24 cellular contexts compared by ENCODE assay signal in the genomic region with DNA sequence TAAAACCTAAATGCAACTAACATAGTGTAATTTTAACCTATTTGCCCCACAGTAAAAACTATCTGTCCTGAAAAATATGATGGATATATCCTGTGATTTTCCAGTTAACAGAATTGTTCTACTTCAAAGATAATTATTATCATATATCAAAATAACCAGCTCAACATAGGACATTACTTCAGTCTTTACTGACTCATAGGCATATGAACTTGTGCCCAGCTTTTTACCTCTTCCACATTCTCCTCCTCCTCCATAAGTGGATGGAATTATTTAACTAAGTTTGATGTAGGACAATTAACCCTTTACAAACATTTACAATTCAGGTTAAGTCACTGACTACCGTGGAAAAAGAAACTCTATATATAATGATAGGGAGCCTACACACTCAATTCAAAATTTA. TPM values are rescaled to one million over a fixed set of nuclear protein-coding genes. Genes with fewer than 3 reads are reported as not detected.
DNase-seq lines count a peak whose midpoint lies in the region; ATAC-seq, FAIRE-seq and TF ChIP-seq lines count a peak whose summit lies in the region.
"Had no signal": no experiment of that assay in that cellular context is flagged by ENCODE, and none has a peak within 500 bp of the region (broad histone marks: within the 10 kb centered on the region; RNA-seq: fewer than 3 reads in every experiment).

No MANE protein-coding gene starts in this region.

- no peak overlapping the region for H3K27ac ChIP-seq in endothelial cell of umbilical vein (ENCODE audit: insufficient read depth, low read depth, low read length)
- H3K27ac ChIP-seq: HL-60, SK-N-MC had no signal

- TF ChIP-seq POLR2A in endothelial cell of umbilical vein (IDR thresholded peaks at IDR 0.05; ENCODE audit: low read depth, low read length), result no peak

- CTCF ChIA-PET in endothelial cell of umbilical vein (lab: Charles Lee), result no interaction called here

- H2AFZ ChIP-seq in endothelial cell of umbilical vein (ENCODE audit: low read depth, low read length), result no peak overlapping the region
- H2AFZ ChIP-seq: GM23338 had no signal

- no peak for ATAC-seq in natural killer cell treated with Interleukin-12 subunit alpha and Interleukin-12 subunit beta and Interleukin-15 and Interleukin-18, amount 100 ng/mL, for 72 hours
- no peak for ATAC-seq in natural killer cell
- ATAC-seq in activated T-helper 17 cell treated with anti-CD3 and anti-CD28 coated beads, Interleukin-2, amount 50 U/mL, for 72 hours (replicated peaks), result no peak
- ATAC-seq: GM23338 had no signal

- H3K36me3 ChIP-seq in endothelial cell of umbilical vein (ENCODE audit: control insufficient read depth in 2 of 2, extremely low read depth in 1 of 2, insufficient read depth in 2 of 2, low read length in 2 of 2), result peaks cover 3 to 25% of the 10 kb centered on the region in 2 experiments

- H3K4me1 Mint-ChIP-seq in natural killer cell treated with Interleukin-12 subunit alpha and Interleukin-12 subunit beta and Interleukin-15 and Interleukin-18, amount 100 ng/mL, for 72 hours (ENCODE audit: low read depth in 2 of 2), result peaks cover 0 to 20% of the 10 kb centered on the region in 2 donors
- peaks cover 23 to 34% of the 10 kb centered on the region in 2 donors for H3K4me1 Mint-ChIP-seq in natural killer cell
- peaks cover 12% of the 10 kb centered on the region for H3K4me1 Mint-ChIP-seq in activated T-helper 17 cell treated with anti-CD3 and anti-CD28 coated beads, Interleukin-2, amount 50 U/mL, for 72 hours
- H3K4me1 Mint-ChIP-seq: GM23338 had no signal

- no peaks in the 10 kb centered on the region for H3K27me3 ChIP-seq in endothelial cell of umbilical vein (ENCODE audit: control insufficient read depth in 2 of 2, insufficient read depth in 2 of 2, low read length in 2 of 2)

- no peak overlapping the region for H3K4me3 ChIP-seq in endothelial cell of umbilical vein (replicated peaks in 1 of 3; ENCODE audit: insufficient read depth in 1 of 3, low read depth in 1 of 3, low read length in 3 of 3)
- H3K4me3 ChIP-seq: GM23338, HAP-1, SK-N-MC had no signal

- no peaks in the 10 kb centered on the region for H3K27me3 Mint-ChIP-seq in natural killer cell treated with Interleukin-12 subunit alpha and Interleukin-12 subunit beta and Interleukin-15 and Interleukin-18, amount 100 ng/mL, for 72 hours
- H3K27me3 Mint-ChIP-seq in natural killer cell (ENCODE audit: low read depth in 2 of 2), result no peaks in the 10 kb centered on the region
- H3K27me3 Mint-ChIP-seq in activated T-helper 17 cell treated with anti-CD3 and anti-CD28 coated beads, Interleukin-2, amount 50 U/mL, for 72 hours, result no peaks in the 10 kb centered on the region
- H3K27me3 Mint-ChIP-seq: B cell had no signal

- intact Hi-C loops in natural killer cell (cut with micrococcal nuclease) (no loop called here), endothelial cell of umbilical vein (cut with micrococcal nuclease) (no loop called here)

- no peaks in the 10 kb centered on the region for H3K9me1 ChIP-seq in endothelial cell of umbilical vein (replicated peaks; ENCODE audit: control insufficient read depth, extremely low read depth, insufficient read depth, low read length)

- H3K9ac ChIP-seq in endothelial cell of umbilical vein (replicated peaks; ENCODE audit: extremely low read depth, insufficient read depth, low read length), result no peak overlapping the region

- H3K4me2 ChIP-seq in endothelial cell of umbilical vein (ENCODE audit: insufficient read depth, low read length), result no peak overlapping the region
- H3K4me2 ChIP-seq: GM23338 had no signal

- H3K9me3 ChIP-seq in endothelial cell of umbilical vein (replicated peaks; ENCODE audit: control insufficient read depth, insufficient read depth, low read length), result no peaks in the 10 kb centered on the region
- H3K9me3 ChIP-seq: HAP-1 had no signal

- no peak for TF ChIP-seq CTCF in natural killer cell (IDR thresholded peaks at IDR 0.05)
- TF ChIP-seq CTCF in endothelial cell of umbilical vein (IDR thresholded peaks at IDR 0.05; ENCODE audit: extremely low read depth in 1 of 2, insufficient read depth in 1 of 2, low read depth in 1 of 2, low read length in 2 of 2), result no peak

- DNase-seq in natural killer cell treated with Interleukin-12 subunit alpha and Interleukin-12 subunit beta and Interleukin-15 and Interleukin-18, amount 100 ng/mL, for 72 hours (ENCODE audit: low spot score), result no peak
- DNase-seq in natural killer cell (no peak), endothelial cell of umbilical vein (ENCODE audit: low read depth, low spot score) (no peak), cerebellum (ENCODE audit: low spot score) (no peak), SHP77 treated with DMSO at 0.1 percent for 48 hours (lab: John Stamatoyannopoulos, UW) (no peak), RKO (ENCODE audit: low spot score) (no peak), kidney glomerular epithelial cell (lab: John Stamatoyannopoulos, UW) (no peak)
- DNase-seq: EL, KG1, NCI-H1105, NCI-H146, NCI-H2029, NCI-H345, NCI-H524, NCI-H774, SHP77 had no signal

- H3K4me1 ChIP-seq in endothelial cell of umbilical vein (ENCODE audit: control insufficient read depth, extremely low read depth, insufficient read depth, low read length), result no peaks in the 10 kb centered on the region

- no peak for FAIRE-seq in endothelial cell of umbilical vein (lab: Jason Lieb, UNC)
- FAIRE-seq: A204.1 had no signal

- peaks cover 10% of the 10 kb centered on the region for H3K79me2 ChIP-seq in endothelial cell of umbilical vein (ENCODE audit: control insufficient read depth, insufficient read depth, low read length)

- dilution Hi-C loops in endothelial cell of umbilical vein (cut with MboI; ENCODE audit: extremely low pct_ligation_motif_present, low sequenced_read_pairs), result no loop called here

- H3K4me3 Mint-ChIP-seq in natural killer cell treated with Interleukin-12 subunit alpha and Interleukin-12 subunit beta and Interleukin-15 and Interleukin-18, amount 100 ng/mL, for 72 hours, result no peak overlapping the region
- H3K4me3 Mint-ChIP-seq in natural killer cell, result no peak overlapping the region
- H3K4me3 Mint-ChIP-seq in activated T-helper 17 cell treated with anti-CD3 and anti-CD28 coated beads, Interleukin-2, amount 50 U/mL, for 72 hours, result no peak overlapping the region
- H3K4me3 Mint-ChIP-seq: B cell, CD14-positive monocyte, GM23338 had no signal

- peaks cover 19% of the 10 kb centered on the region for H3K36me3 Mint-ChIP-seq in natural killer cell treated with Interleukin-12 subunit alpha and Interleukin-12 subunit beta and Interleukin-15 and Interleukin-18, amount 100 ng/mL, for 72 hours
- peaks cover 12% of the 10 kb centered on the region for H3K36me3 Mint-ChIP-seq in natural killer cell
- peaks cover 86% of the 10 kb centered on the region for H3K36me3 Mint-ChIP-seq in activated T-helper 17 cell treated with anti-CD3 and anti-CD28 coated beads, Interleukin-2, amount 50 U/mL, for 72 hours (ENCODE audit: low read depth)

- TSS peak; percentile 8 for BruUV-seq in endothelial cell of umbilical vein (replicated peaks; lab: Mats Ljungman, UMichigan)

- no peaks in the 10 kb centered on the region for H3K9me3 Mint-ChIP-seq in natural killer cell treated with Interleukin-12 subunit alpha and Interleukin-12 subunit beta and Interleukin-15 and Interleukin-18, amount 100 ng/mL, for 72 hours
- no peaks in the 10 kb centered on the region for H3K9me3 Mint-ChIP-seq in natural killer cell
- no peaks in the 10 kb centered on the region for H3K9me3 Mint-ChIP-seq in activated T-helper 17 cell treated with anti-CD3 and anti-CD28 coated beads, Interleukin-2, amount 50 U/mL, for 72 hours
- H3K9me3 Mint-ChIP-seq: CD14-positive monocyte, GM23338 had no signal

- H4K20me1 ChIP-seq in endothelial cell of umbilical vein (replicated peaks; ENCODE audit: control insufficient read depth, extremely low read depth, insufficient read depth, low read length), result peaks cover 2% of the 10 kb centered on the region

- POLR2A ChIA-PET in endothelial cell of umbilical vein (lab: Charles Lee), result no interaction called here

- peak overlapping the region; percentile 56 to 77 for H3K27ac Mint-ChIP-seq in natural killer cell treated with Interleukin-12 subunit alpha and Interleukin-12 subunit beta and Interleukin-15 and Interleukin-18, amount 100 ng/mL, for 72 hours
- no peak overlapping the region for H3K27ac Mint-ChIP-seq in natural killer cell
- H3K27ac Mint-ChIP-seq in activated T-helper 17 cell treated with anti-CD3 and anti-CD28 coated beads, Interleukin-2, amount 50 U/mL, for 72 hours, result peak overlapping the region; percentile 27
- H3K27ac Mint-ChIP-seq: B cell, CD14-positive monocyte, GM23338 had no signal

RNA-seq across cellular contexts. Expression of a gene that starts 22.9 kb away (rescaled TPM):
- total RNA-seq in natural killer cell treated with Interleukin-12 subunit alpha and Interleukin-12 subunit beta and Interleukin-15 and Interleukin-18, amount 100 ng/mL, for 72 hours, result 10 to 100 TPM; 18.0 to 19.4 TPM
- 10 to 100 TPM; 38.0 to 43.0 (median 41.8) TPM for total RNA-seq in natural killer cell
- 10 to 100 TPM; 14.6 to 19.9 TPM for total RNA-seq in activated T-helper 17 cell treated with anti-CD3 and anti-CD28 coated beads, Interleukin-2, amount 50 U/mL, for 72 hours
- total RNA-seq in endothelial cell of umbilical vein, result 10.5 and 10.9 TPM in 2 replicates
- 6.5 and 7.0 TPM in 2 replicates for polyA plus RNA-seq in endothelial cell of umbilical vein
- 6.5 and 7.5 TPM in 2 replicates for polyA plus RNA-seq in endothelial cell of umbilical vein (2011; cell fraction: cytosol; rRNA removed)
- 7.7 and 8.9 TPM in 2 replicates for polyA plus RNA-seq in endothelial cell of umbilical vein (2011; cell fraction: nucleus; rRNA removed)
- polyA plus RNA-seq in endothelial cell of umbilical vein (2012), result 3.0 and 4.1 TPM in 2 replicates
- 25.1 and 25.5 TPM in 2 replicates for polyA minus RNA-seq in endothelial cell of umbilical vein
- polyA minus RNA-seq in endothelial cell of umbilical vein (2011; cell fraction: cytosol; rRNA and poly(A)+ RNA removed), result 7.7 TPM
- polyA minus RNA-seq in endothelial cell of umbilical vein (2011; cell fraction: nucleus; rRNA and poly(A)+ RNA removed), result 17.5 and 23.8 TPM in 2 replicates
- total RNA-seq in cerebellum, result 19.1 TPM

RNA-seq across cellular contexts. Expression of a gene that starts 26.8 kb away (rescaled TPM):
- 10 to 100 TPM; 97.3 to 98.0 TPM for total RNA-seq in natural killer cell treated with Interleukin-12 subunit alpha and Interleukin-12 subunit beta and Interleukin-15 and Interleukin-18, amount 100 ng/mL, for 72 hours
- 10 to 100 TPM; 55.3 to 77.6 (median 61.0) TPM for total RNA-seq in natural killer cell
- total RNA-seq in activated T-helper 17 cell treated with anti-CD3 and anti-CD28 coated beads, Interleukin-2, amount 50 U/mL, for 72 hours, result 100 to 1,000 TPM in 1 of 2 donors, 10 to 100 TPM in 1; 62.1 to 152 TPM
- 152 and 160 TPM in 2 replicates for total RNA-seq in endothelial cell of umbilical vein
- polyA plus RNA-seq in endothelial cell of umbilical vein, result 53.1 and 54.0 TPM in 2 replicates
- polyA plus RNA-seq in endothelial cell of umbilical vein (2011; cell fraction: cytosol; rRNA removed), result 63.9 and 66.7 TPM in 2 replicates
- 48.1 and 52.9 TPM in 2 replicates for polyA plus RNA-seq in endothelial cell of umbilical vein (2011; cell fraction: nucleus; rRNA removed)
- 122 and 184 TPM in 2 replicates for polyA plus RNA-seq in endothelial cell of umbilical vein (2012)
- polyA minus RNA-seq in endothelial cell of umbilical vein, result 41.3 and 57.2 TPM in 2 replicates
- 151 TPM for polyA minus RNA-seq in endothelial cell of umbilical vein (2011; cell fraction: cytosol; rRNA and poly(A)+ RNA removed)
- 35.2 and 54.4 TPM in 2 replicates for polyA minus RNA-seq in endothelial cell of umbilical vein (2011; cell fraction: nucleus; rRNA and poly(A)+ RNA removed)
- 56.1 TPM for total RNA-seq in cerebellum

RNA-seq across cellular contexts. Expression of a gene that starts 27.5 kb away (rescaled TPM):
- 10 to 100 TPM; 44.7 to 76.8 TPM for total RNA-seq in natural killer cell treated with Interleukin-12 subunit alpha and Interleukin-12 subunit beta and Interleukin-15 and Interleukin-18, amount 100 ng/mL, for 72 hours
- total RNA-seq in natural killer cell (10 to 100 TPM; 26.3 to 31.9 (median 30.0) TPM), endothelial cell of umbilical vein (94.2 and 96.9 TPM in 2 replicates), cerebellum (105 TPM)
- total RNA-seq in activated T-helper 17 cell treated with anti-CD3 and anti-CD28 coated beads, Interleukin-2, amount 50 U/mL, for 72 hours, result 10 to 100 TPM; 27.0 to 39.6 TPM
- polyA plus RNA-seq in endothelial cell of umbilical vein, result 14.9 and 20.9 TPM in 2 replicates
- polyA plus RNA-seq in endothelial cell of umbilical vein (2011; cell fraction: cytosol; rRNA removed), result 20.6 and 23.1 TPM in 2 replicates
- polyA plus RNA-seq in endothelial cell of umbilical vein (2011; cell fraction: nucleus; rRNA removed), result 28.4 and 32.2 TPM in 2 replicates
- polyA plus RNA-seq in endothelial cell of umbilical vein (2012), result 43.0 and 44.6 TPM in 2 replicates
- 110 and 131 TPM in 2 replicates for polyA minus RNA-seq in endothelial cell of umbilical vein
- polyA minus RNA-seq in endothelial cell of umbilical vein (2011; cell fraction: cytosol; rRNA and poly(A)+ RNA removed), result 42.0 TPM
- 30.5 and 49.8 TPM in 2 replicates for polyA minus RNA-seq in endothelial cell of umbilical vein (2011; cell fraction: nucleus; rRNA and poly(A)+ RNA removed)

Comparison
In these comparisons a context has a peak if more than half of its experiments do, and no peak if none do; other contexts are left out.
1. H3K27ac Mint-ChIP-seq: peak in natural killer cell treated with Interleukin-12 subunit alpha and Interleukin-12 subunit beta and Interleukin-15 and Interleukin-18, amount 100 ng/mL, for 72 hours (2 of 2) and activated T-helper 17 cell treated with anti-CD3 and anti-CD28 coated beads, Interleukin-2, amount 50 U/mL, for 72 hours (single experiment); none in natural killer cell (0 of 2).